In the genomic region with DNA sequence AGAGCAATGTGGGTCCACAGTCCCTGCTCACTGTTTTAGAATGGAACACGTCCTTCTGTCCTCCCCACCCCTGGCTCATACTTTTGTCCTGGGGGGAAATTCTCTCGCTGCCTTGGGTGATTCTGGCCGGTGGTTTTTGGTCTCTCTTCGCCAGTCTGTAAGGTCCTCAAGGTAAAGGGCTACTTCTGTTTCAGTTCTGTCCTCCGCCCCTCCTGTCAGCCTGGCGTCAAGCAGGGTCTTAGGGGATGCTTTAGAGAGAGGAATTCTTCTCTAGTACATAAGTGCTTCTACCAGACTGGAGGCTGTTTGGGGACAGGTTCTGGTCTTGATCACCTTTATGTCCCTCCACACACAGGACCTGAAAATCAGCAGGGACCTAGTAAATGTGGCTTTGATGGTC, we compare ENCODE assay signal across 1 cellular context.
A peak's percentile ranks its signal among the peaks of the same experiment; 100 is the strongest.
TF ChIP-seq lines count a peak whose summit lies in the region.

No MANE protein-coding gene starts in this region.

TF ChIP-seq in HepG2, 621 proteins besides CTCF, POLR2A, EP300 and RAD21:
- TF ChIP-seq GLI4 (CRISPR knock-in tag; IDR thresholded peaks at IDR 0.05; ENCODE audit: borderline replicate concordance) (0 out of 2 replicates have a peak, but pooled peaks have one; percentile 33), ZNF792 (CRISPR knock-in tag; IDR thresholded peaks at IDR 0.05) (no peak), NFATC3 (CRISPR knock-in tag; IDR thresholded peaks at IDR 0.05) (0 out of 2 replicates have a peak, but pooled peaks have one; percentile 44), ZNF605 (CRISPR knock-in tag; IDR thresholded peaks at IDR 0.05) (0 out of 2 replicates have a peak, but pooled peaks have one; percentile 3), JDP2 (CRISPR knock-in tag; IDR thresholded peaks at IDR 0.05; ENCODE audit: borderline replicate concordance) (no peak)
- TF ChIP-seq, protein P1, sequence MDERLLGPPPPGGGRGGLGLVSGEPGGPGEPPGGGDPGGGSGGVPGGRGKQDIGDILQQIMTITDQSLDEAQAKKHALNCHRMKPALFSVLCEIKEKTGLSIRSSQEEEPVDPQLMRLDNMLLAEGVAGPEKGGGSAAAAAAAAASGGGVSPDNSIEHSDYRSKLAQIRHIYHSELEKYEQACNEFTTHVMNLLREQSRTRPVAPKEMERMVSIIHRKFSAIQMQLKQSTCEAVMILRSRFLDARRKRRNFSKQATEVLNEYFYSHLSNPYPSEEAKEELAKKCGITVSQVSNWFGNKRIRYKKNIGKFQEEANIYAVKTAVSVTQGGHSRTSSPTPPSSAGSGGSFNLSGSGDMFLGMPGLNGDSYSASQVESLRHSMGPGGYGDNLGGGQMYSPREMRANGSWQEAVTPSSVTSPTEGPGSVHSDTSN (CRISPR knock-in tag; IDR thresholded peaks at IDR 0.05) = peak; percentile 0; the same call in 1 of the 2 replicates
- TF ChIP-seq, protein P2, sequence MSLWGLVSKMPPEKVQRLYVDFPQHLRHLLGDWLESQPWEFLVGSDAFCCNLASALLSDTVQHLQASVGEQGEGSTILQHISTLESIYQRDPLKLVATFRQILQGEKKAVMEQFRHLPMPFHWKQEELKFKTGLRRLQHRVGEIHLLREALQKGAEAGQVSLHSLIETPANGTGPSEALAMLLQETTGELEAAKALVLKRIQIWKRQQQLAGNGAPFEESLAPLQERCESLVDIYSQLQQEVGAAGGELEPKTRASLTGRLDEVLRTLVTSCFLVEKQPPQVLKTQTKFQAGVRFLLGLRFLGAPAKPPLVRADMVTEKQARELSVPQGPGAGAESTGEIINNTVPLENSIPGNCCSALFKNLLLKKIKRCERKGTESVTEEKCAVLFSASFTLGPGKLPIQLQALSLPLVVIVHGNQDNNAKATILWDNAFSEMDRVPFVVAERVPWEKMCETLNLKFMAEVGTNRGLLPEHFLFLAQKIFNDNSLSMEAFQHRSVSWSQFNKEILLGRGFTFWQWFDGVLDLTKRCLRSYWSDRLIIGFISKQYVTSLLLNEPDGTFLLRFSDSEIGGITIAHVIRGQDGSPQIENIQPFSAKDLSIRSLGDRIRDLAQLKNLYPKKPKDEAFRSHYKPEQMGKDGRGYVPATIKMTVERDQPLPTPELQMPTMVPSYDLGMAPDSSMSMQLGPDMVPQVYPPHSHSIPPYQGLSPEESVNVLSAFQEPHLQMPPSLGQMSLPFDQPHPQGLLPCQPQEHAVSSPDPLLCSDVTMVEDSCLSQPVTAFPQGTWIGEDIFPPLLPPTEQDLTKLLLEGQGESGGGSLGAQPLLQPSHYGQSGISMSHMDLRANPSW (CRISPR knock-in tag; IDR thresholded peaks at IDR 0.05; ENCODE audit: borderline replicate concordance) = peak; percentile 12; the same call in 1 of the 2 replicates
- TF ChIP-seq, protein P3, sequence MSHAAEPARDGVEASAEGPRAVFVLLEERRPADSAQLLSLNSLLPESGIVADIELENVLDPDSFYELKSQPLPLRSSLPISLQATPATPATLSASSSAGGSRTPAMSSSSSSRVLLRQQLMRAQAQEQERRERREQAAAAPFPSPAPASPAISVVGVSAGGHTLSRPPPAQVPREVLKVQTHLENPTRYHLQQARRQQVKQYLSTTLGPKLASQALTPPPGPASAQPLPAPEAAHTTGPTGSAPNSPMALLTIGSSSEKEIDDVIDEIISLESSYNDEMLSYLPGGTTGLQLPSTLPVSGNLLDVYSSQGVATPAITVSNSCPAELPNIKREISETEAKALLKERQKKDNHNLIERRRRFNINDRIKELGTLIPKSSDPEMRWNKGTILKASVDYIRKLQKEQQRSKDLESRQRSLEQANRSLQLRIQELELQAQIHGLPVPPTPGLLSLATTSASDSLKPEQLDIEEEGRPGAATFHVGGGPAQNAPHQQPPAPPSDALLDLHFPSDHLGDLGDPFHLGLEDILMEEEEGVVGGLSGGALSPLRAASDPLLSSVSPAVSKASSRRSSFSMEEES (CRISPR knock-in tag; IDR thresholded peaks at IDR 0.05) = no peak
- TF ChIP-seq, protein P4, sequence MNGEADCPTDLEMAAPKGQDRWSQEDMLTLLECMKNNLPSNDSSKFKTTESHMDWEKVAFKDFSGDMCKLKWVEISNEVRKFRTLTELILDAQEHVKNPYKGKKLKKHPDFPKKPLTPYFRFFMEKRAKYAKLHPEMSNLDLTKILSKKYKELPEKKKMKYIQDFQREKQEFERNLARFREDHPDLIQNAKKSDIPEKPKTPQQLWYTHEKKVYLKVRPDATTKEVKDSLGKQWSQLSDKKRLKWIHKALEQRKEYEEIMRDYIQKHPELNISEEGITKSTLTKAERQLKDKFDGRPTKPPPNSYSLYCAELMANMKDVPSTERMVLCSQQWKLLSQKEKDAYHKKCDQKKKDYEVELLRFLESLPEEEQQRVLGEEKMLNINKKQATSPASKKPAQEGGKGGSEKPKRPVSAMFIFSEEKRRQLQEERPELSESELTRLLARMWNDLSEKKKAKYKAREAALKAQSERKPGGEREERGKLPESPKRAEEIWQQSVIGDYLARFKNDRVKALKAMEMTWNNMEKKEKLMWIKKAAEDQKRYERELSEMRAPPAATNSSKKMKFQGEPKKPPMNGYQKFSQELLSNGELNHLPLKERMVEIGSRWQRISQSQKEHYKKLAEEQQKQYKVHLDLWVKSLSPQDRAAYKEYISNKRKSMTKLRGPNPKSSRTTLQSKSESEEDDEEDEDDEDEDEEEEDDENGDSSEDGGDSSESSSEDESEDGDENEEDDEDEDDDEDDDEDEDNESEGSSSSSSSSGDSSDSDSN (CRISPR knock-in tag; IDR thresholded peaks at IDR 0.05) = no peak
